1 cellular context compared by ENCODE assay signal in the genomic region with DNA sequence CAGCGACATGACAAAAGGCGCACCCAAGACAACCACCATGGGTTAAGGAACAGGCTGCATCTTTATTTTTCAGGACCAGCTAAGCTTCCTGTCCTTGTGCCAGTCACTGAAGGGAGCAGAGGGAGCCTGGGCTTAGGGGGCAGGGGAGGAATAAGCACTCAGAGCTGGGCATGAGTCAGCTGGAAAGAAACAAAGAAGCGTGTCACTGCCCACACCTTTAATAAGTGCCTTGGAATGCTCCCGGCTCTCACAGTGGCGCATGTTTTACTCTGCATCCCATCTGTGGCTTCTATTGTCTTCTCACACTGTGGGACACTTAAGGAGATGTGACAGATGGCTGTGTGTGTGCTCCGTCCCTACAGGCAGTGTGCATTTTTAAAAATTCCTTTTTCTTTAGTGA.
TF ChIP-seq lines count a peak whose summit lies in the region.

No MANE protein-coding gene starts in this region.

TF ChIP-seq in HCT116, 20 proteins besides CTCF, POLR2A, EP300 and RAD21 (continued from another document):
- TF ChIP-seq, protein P1, sequence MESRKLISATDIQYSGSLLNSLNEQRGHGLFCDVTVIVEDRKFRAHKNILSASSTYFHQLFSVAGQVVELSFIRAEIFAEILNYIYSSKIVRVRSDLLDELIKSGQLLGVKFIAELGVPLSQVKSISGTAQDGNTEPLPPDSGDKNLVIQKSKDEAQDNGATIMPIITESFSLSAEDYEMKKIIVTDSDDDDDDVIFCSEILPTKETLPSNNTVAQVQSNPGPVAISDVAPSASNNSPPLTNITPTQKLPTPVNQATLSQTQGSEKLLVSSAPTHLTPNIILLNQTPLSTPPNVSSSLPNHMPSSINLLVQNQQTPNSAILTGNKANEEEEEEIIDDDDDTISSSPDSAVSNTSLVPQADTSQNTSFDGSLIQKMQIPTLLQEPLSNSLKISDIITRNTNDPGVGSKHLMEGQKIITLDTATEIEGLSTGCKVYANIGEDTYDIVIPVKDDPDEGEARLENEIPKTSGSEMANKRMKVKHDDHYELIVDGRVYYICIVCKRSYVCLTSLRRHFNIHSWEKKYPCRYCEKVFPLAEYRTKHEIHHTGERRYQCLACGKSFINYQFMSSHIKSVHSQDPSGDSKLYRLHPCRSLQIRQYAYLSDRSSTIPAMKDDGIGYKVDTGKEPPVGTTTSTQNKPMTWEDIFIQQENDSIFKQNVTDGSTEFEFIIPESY (IDR thresholded peaks at IDR 0.05; ENCODE audit: extremely low read depth, insufficient replicate concordance, low read length) = no peak
- no peak for TF ChIP-seq EZH2 (IDR thresholded peaks at IDR 0.05)
- no peak for TF ChIP-seq ZFX (IDR thresholded peaks at IDR 0.05)
- peak; percentile 60; the same call in 1 of the 2 replicates for TF ChIP-seq CBX3 (IDR thresholded peaks at IDR 0.05; ENCODE audit: low read depth)
- no peak for TF ChIP-seq TCF7L2 (IDR thresholded peaks at IDR 0.05; ENCODE audit: borderline replicate concordance, extremely low read depth, insufficient read depth, insufficient read length)
- TF ChIP-seq ELF1 (IDR thresholded peaks at IDR 0.05; ENCODE audit: borderline replicate concordance, low read depth) = no peak
- TF ChIP-seq, protein P2, sequence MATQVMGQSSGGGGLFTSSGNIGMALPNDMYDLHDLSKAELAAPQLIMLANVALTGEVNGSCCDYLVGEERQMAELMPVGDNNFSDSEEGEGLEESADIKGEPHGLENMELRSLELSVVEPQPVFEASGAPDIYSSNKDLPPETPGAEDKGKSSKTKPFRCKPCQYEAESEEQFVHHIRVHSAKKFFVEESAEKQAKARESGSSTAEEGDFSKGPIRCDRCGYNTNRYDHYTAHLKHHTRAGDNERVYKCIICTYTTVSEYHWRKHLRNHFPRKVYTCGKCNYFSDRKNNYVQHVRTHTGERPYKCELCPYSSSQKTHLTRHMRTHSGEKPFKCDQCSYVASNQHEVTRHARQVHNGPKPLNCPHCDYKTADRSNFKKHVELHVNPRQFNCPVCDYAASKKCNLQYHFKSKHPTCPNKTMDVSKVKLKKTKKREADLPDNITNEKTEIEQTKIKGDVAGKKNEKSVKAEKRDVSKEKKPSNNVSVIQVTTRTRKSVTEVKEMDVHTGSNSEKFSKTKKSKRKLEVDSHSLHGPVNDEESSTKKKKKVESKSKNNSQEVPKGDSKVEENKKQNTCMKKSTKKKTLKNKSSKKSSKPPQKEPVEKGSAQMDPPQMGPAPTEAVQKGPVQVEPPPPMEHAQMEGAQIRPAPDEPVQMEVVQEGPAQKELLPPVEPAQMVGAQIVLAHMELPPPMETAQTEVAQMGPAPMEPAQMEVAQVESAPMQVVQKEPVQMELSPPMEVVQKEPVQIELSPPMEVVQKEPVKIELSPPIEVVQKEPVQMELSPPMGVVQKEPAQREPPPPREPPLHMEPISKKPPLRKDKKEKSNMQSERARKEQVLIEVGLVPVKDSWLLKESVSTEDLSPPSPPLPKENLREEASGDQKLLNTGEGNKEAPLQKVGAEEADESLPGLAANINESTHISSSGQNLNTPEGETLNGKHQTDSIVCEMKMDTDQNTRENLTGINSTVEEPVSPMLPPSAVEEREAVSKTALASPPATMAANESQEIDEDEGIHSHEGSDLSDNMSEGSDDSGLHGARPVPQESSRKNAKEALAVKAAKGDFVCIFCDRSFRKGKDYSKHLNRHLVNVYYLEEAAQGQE (IDR thresholded peaks at IDR 0.05; ENCODE audit: low read depth) = no peak
- TF ChIP-seq, protein P3, sequence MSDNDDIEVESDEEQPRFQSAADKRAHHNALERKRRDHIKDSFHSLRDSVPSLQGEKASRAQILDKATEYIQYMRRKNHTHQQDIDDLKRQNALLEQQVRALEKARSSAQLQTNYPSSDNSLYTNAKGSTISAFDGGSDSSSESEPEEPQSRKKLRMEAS (IDR thresholded peaks at IDR 0.05) = peak; percentile 54; the same call in 1 of the 2 replicates
